7 cellular contexts compared by ENCODE assay signal in genomic region chr3:128075516-128076464, GRCh38. TPM values are rescaled to one million over a fixed set of nuclear protein-coding genes. Genes with fewer than 3 reads are reported as not detected.
DNase-seq lines count a peak whose midpoint lies in the region; ATAC-seq and TF ChIP-seq lines count a peak whose summit lies in the region.

No MANE protein-coding gene starts in this region.

- H3F3A ChIP-seq in SU-DHL-6 (ENCODE audit: insufficient read depth) = peaks cover 4% of the 10 kb centered on the region; the same call in 1 of the 2 replicates

- peaks cover 20% of the 10 kb centered on the region for H3K4me1 Mint-ChIP-seq in activated naive CD8-positive, alpha-beta T cell treated with anti-CD3 and anti-CD28 coated beads, Interleukin-2, amount 50 U/mL, for 24 hours

- no peaks in the 10 kb centered on the region for H3K9me3 ChIP-seq in SU-DHL-6 (ENCODE audit: insufficient read depth, low read length)
- H3K9me3 ChIP-seq in cardiac muscle cell (ENCODE audit: low read depth) = no peaks in the 10 kb centered on the region
- no peaks in the 10 kb centered on the region for H3K9me3 ChIP-seq in trophoblast cell (ENCODE audit: insufficient read depth, low read depth, low read length)
- peaks cover 3% of the 10 kb centered on the region for H3K9me3 ChIP-seq in thymus (ENCODE audit: control insufficient read depth)

- no peak overlapping the region for H3K27ac Mint-ChIP-seq in activated naive CD8-positive, alpha-beta T cell treated with anti-CD3 and anti-CD28 coated beads, Interleukin-2, amount 50 U/mL, for 24 hours

- H3K9me3 Mint-ChIP-seq in activated naive CD8-positive, alpha-beta T cell treated with anti-CD3 and anti-CD28 coated beads, Interleukin-2, amount 50 U/mL, for 24 hours = no peaks in the 10 kb centered on the region

- H3K27me3 ChIP-seq in SU-DHL-6 (ENCODE audit: low read length) (no peaks in the 10 kb centered on the region), cardiac muscle cell (no peaks in the 10 kb centered on the region), trophoblast cell (ENCODE audit: insufficient read depth, low read length) (peaks cover 11% of the 10 kb centered on the region), thymus (ENCODE audit: control insufficient read depth, insufficient read depth) (peaks cover 18% of the 10 kb centered on the region)

- ATAC-seq in GM18861 (IDR thresholded peaks at IDR 0.05; ENCODE audit: unreplicated experiment) = peak; percentile 50
- ATAC-seq in HG03442 (IDR thresholded peaks at IDR 0.05; ENCODE audit: unreplicated experiment) = peak; percentile 53
- ATAC-seq in activated naive CD8-positive, alpha-beta T cell treated with anti-CD3 and anti-CD28 coated beads, Interleukin-2, amount 50 U/mL, for 24 hours = peak; percentile 70

- peak; percentile 90 for DNase-seq in activated naive CD8-positive, alpha-beta T cell treated with anti-CD3 and anti-CD28 coated beads, Interleukin-2, amount 50 U/mL, for 24 hours
- DNase-seq in cardiac muscle cell (ENCODE audit: low read depth in 1 of 2, low spot score in 1 of 2) (peak; percentile 89 to 90), trophoblast cell (peak; percentile 65 to 93)

- no peak overlapping the region for H2AK5ac ChIP-seq in trophoblast cell (ENCODE audit: low read length)

- H4K12ac ChIP-seq in trophoblast cell (ENCODE audit: low read depth, low read length) = no peak overlapping the region

- H2BK120ac ChIP-seq in trophoblast cell (ENCODE audit: insufficient read depth, low read length, poor library complexity) = no peak overlapping the region

- H3K4me1 ChIP-seq in cardiac muscle cell (ENCODE audit: low read depth) (peaks cover 24% of the 10 kb centered on the region), trophoblast cell (ENCODE audit: control insufficient read depth in 1 of 2, insufficient read depth in 2 of 2, low read length in 2 of 2) (peaks cover 11 to 14% of the 10 kb centered on the region in 2 experiments), thymus (ENCODE audit: control insufficient read depth, insufficient read depth, low read length) (peaks cover 10% of the 10 kb centered on the region)

- H4K91ac ChIP-seq in trophoblast cell (ENCODE audit: low read depth, low read length) = no peak overlapping the region

- H3K23ac ChIP-seq in trophoblast cell (ENCODE audit: low read length) = no peak overlapping the region

- H3K36me3 Mint-ChIP-seq in activated naive CD8-positive, alpha-beta T cell treated with anti-CD3 and anti-CD28 coated beads, Interleukin-2, amount 50 U/mL, for 24 hours (ENCODE audit: low read depth) = peaks cover 26% of the 10 kb centered on the region

- TF ChIP-seq CTCF in SU-DHL-6 (IDR thresholded peaks at IDR 0.05; ENCODE audit: insufficient read depth, low read length, poor library complexity, severe bottlenecking) (peak; percentile 88), cardiac muscle cell (IDR thresholded peaks at IDR 0.05; ENCODE audit: low read depth, low read length) (peak; percentile 91)

- peak overlapping the region; percentile 37 for H3K4me2 ChIP-seq in SU-DHL-6 (ENCODE audit: low read depth, low read length, poor library complexity, severe bottlenecking)
- peak overlapping the region; percentile 66 for H3K4me2 ChIP-seq in trophoblast cell (ENCODE audit: low read length)

- WGBS in trophoblast cell (ENCODE audit: extremely low coverage, insufficient coverage, insufficient read length) = no CpG with 5 or more reads among the region's 78 CpGs
- WGBS in thymus = 5% methylated on average over 78 of the region's 78 CpGs

- H3K4me3 ChIP-seq in SU-DHL-6 (ENCODE audit: insufficient read depth, low read length, poor library complexity, severe bottlenecking) (no peak overlapping the region), cardiac muscle cell (peak overlapping the region; percentile 31), trophoblast cell (ENCODE audit: low read depth, low read length) (peak overlapping the region; percentile 41), thymus (ENCODE audit: low read length) (peak overlapping the region; percentile 50)

- no peaks in the 10 kb centered on the region for H3K9me2 ChIP-seq in SU-DHL-6 (replicated peaks; ENCODE audit: insufficient read depth, low read length)

- H3K4ac ChIP-seq in trophoblast cell (ENCODE audit: low read depth, low read length) = no peak overlapping the region

- no peak overlapping the region for H2BK5ac ChIP-seq in trophoblast cell (ENCODE audit: low read depth, low read length, poor library complexity)

- no peak overlapping the region for H3K14ac ChIP-seq in trophoblast cell (ENCODE audit: low read length)

- H3K18ac ChIP-seq in trophoblast cell (ENCODE audit: low read length) = no peak overlapping the region

- H3K27me3 Mint-ChIP-seq in activated naive CD8-positive, alpha-beta T cell treated with anti-CD3 and anti-CD28 coated beads, Interleukin-2, amount 50 U/mL, for 24 hours = no peaks in the 10 kb centered on the region

- H3K27ac ChIP-seq in SU-DHL-6 (ENCODE audit: low read depth, low read length) = no peak overlapping the region
- no peak overlapping the region for H3K27ac ChIP-seq in cardiac muscle cell
- no peak overlapping the region for H3K27ac ChIP-seq in trophoblast cell (ENCODE audit: low read depth, low read length)
- H3K27ac ChIP-seq in thymus (ENCODE audit: low read depth) = no peak overlapping the region

- no peaks in the 10 kb centered on the region for H3K79me1 ChIP-seq in trophoblast cell (ENCODE audit: low read length)

- H3K36me3 ChIP-seq in SU-DHL-6 (ENCODE audit: low read length) (no peaks in the 10 kb centered on the region), cardiac muscle cell (peaks cover 2% of the 10 kb centered on the region), trophoblast cell (ENCODE audit: control insufficient read depth in 1 of 2, insufficient read depth in 2 of 2, low read length in 2 of 2) (peaks cover 26 to 39% of the 10 kb centered on the region in 2 experiments), thymus (ENCODE audit: control insufficient read depth, insufficient read depth) (peaks cover 55% of the 10 kb centered on the region)

- no peak overlapping the region for H2BK12ac ChIP-seq in trophoblast cell (ENCODE audit: low read length)

- H3K4me3 Mint-ChIP-seq in activated naive CD8-positive, alpha-beta T cell treated with anti-CD3 and anti-CD28 coated beads, Interleukin-2, amount 50 U/mL, for 24 hours = peak overlapping the region; percentile 58

- H3K79me2 ChIP-seq in SU-DHL-6 (ENCODE audit: insufficient read depth, low read length) (no peaks in the 10 kb centered on the region), trophoblast cell (ENCODE audit: control insufficient read depth, insufficient read depth, low read length, poor library complexity) (no peaks in the 10 kb centered on the region)

- no peak overlapping the region; the same call in 1 of the 2 replicates for H3K9ac ChIP-seq in SU-DHL-6 (ENCODE audit: low read length)
- H3K9ac ChIP-seq in trophoblast cell (ENCODE audit: low read length) = no peak overlapping the region

- H4K20me1 ChIP-seq in SU-DHL-6 (ENCODE audit: low read depth, low read length) = no peaks in the 10 kb centered on the region; the same call in 1 of the 2 replicates

- H2AFZ ChIP-seq in SU-DHL-6 (ENCODE audit: low read depth, low read length, severe bottlenecking) = no peak overlapping the region
- H2AFZ ChIP-seq in trophoblast cell (ENCODE audit: insufficient read depth, low read length, poor library complexity) = no peak overlapping the region

- no peak overlapping the region for H4K8ac ChIP-seq in trophoblast cell (ENCODE audit: low read depth, low read length)

RNA-seq across cellular contexts. Expression of gene SEC61A1, which starts 23.6 kb away (rescaled TPM):
- 92.4 and 125 TPM in 2 replicates for total RNA-seq in cardiac muscle cell
- 95.1 and 133 TPM in 2 replicates for polyA plus RNA-seq in cardiac muscle cell
- 320 and 344 TPM in 2 replicates for polyA plus RNA-seq in trophoblast cell (2013)
- polyA plus RNA-seq in thymus = 79.7 TPM

RNA-seq across cellular contexts. Expression of gene RUVBL1, which starts 47.8 kb away (rescaled TPM):
- total RNA-seq in cardiac muscle cell = 81.7 and 83.1 TPM in 2 replicates
- 94.2 and 95.2 TPM in 2 replicates for polyA plus RNA-seq in cardiac muscle cell
- polyA plus RNA-seq in trophoblast cell (2013) = 22.0 and 22.5 TPM in 2 replicates
- polyA plus RNA-seq in thymus = 25.9 TPM
